ENCODE assay signal across 8 cellular contexts in genomic region chr7:87058739-87059524, GRCh38. TPM values are rescaled to one million over a fixed set of nuclear protein-coding genes. Genes with fewer than 3 reads are reported as not detected.
DNase-seq lines count a peak whose midpoint lies in the region; ATAC-seq and TF ChIP-seq lines count a peak whose summit lies in the region.

No MANE protein-coding gene starts in this region.

- peaks cover 12% of the 10 kb centered on the region for H3K4me1 Mint-ChIP-seq in activated naive CD4-positive, alpha-beta T cell treated with anti-CD3 and anti-CD28 coated beads for 36 hours (ENCODE audit: low read depth)
- H3K4me1 Mint-ChIP-seq in activated naive CD4-positive, alpha-beta T cell treated with anti-CD3 and anti-CD28 coated beads, Interleukin-2, amount 10 ng/mL, durations not matched to agents 7 days and 5 days = peaks cover 17% of the 10 kb centered on the region

- peak overlapping the region; percentile 75 for H3K4me3 ChIP-seq in left ventricle myocardium inferior

- no peak for TF ChIP-seq CTCF in left ventricle myocardium inferior (IDR thresholded peaks at IDR 0.05; ENCODE audit: borderline replicate concordance)

- no peaks in the 10 kb centered on the region for H3K36me3 Mint-ChIP-seq in activated naive CD4-positive, alpha-beta T cell treated with anti-CD3 and anti-CD28 coated beads for 36 hours (ENCODE audit: low read depth)
- H3K36me3 Mint-ChIP-seq in activated naive CD4-positive, alpha-beta T cell treated with anti-CD3 and anti-CD28 coated beads, Interleukin-2, amount 10 ng/mL, durations not matched to agents 7 days and 5 days = no peaks in the 10 kb centered on the region

- H3K27ac ChIP-seq in left ventricle myocardium inferior (replicated peaks) = peak overlapping the region; percentile 59

- no peaks in the 10 kb centered on the region for H3K27me3 ChIP-seq in left ventricle myocardium inferior (ENCODE audit: low read depth)

- H3K27ac Mint-ChIP-seq in activated naive CD4-positive, alpha-beta T cell treated with anti-CD3 and anti-CD28 coated beads for 36 hours = no peak overlapping the region
- H3K27ac Mint-ChIP-seq in activated naive CD4-positive, alpha-beta T cell treated with anti-CD3 and anti-CD28 coated beads, Interleukin-2, amount 10 ng/mL, durations not matched to agents 7 days and 5 days = no peak overlapping the region

- DNase-seq in activated naive CD4-positive, alpha-beta T cell treated with anti-CD3 and anti-CD28 coated beads for 36 hours = peak; percentile 20
- no peak for DNase-seq in activated naive CD4-positive, alpha-beta T cell treated with Interleukin-2 at 50 U/mL for 16 hours
- peak; percentile 57 for DNase-seq in NCI-H2227 (lab: John Stamatoyannopoulos, UW; ENCODE audit: unreplicated experiment)
- DNase-seq in activated naive CD4-positive, alpha-beta T cell treated with anti-CD3 and anti-CD28 coated beads, Interleukin-2, amount 10 ng/mL, durations not matched to agents 7 days and 5 days = peak; percentile 43
- DNase-seq in left ventricle myocardium inferior = no peak
- peak; percentile 45 for DNase-seq in pons (ENCODE audit: low spot score)
- DNase-seq in KG1 (lab: John Stamatoyannopoulos, UW) = no peak

- H3K9me3 Mint-ChIP-seq in activated naive CD4-positive, alpha-beta T cell treated with anti-CD3 and anti-CD28 coated beads for 36 hours = no peaks in the 10 kb centered on the region
- H3K9me3 Mint-ChIP-seq in activated naive CD4-positive, alpha-beta T cell treated with anti-CD3 and anti-CD28 coated beads, Interleukin-2, amount 10 ng/mL, durations not matched to agents 7 days and 5 days = no peaks in the 10 kb centered on the region

- intact Hi-C loops in activated naive CD4-positive, alpha-beta T cell treated with anti-CD3 and anti-CD28 coated beads for 36 hours (cut with micrococcal nuclease) = loop anchor here (1.0 to 10.0 kb wide), 9 partner anchors 89 to 816 kb away; partner anchors contain the start of genes CROT, DBF4, DMTF1 and SLC25A40
- intact Hi-C loops in left ventricle myocardium inferior (cut with micrococcal nuclease) = no loop called here

- peaks cover 5% of the 10 kb centered on the region for H3K27me3 Mint-ChIP-seq in activated naive CD4-positive, alpha-beta T cell treated with anti-CD3 and anti-CD28 coated beads for 36 hours (ENCODE audit: low read depth)
- peaks cover 12% of the 10 kb centered on the region for H3K27me3 Mint-ChIP-seq in activated naive CD4-positive, alpha-beta T cell treated with anti-CD3 and anti-CD28 coated beads, Interleukin-2, amount 10 ng/mL, durations not matched to agents 7 days and 5 days

- H3K36me3 ChIP-seq in left ventricle myocardium inferior = no peaks in the 10 kb centered on the region

- H3K9me3 ChIP-seq in left ventricle myocardium inferior (replicated peaks) = no peaks in the 10 kb centered on the region

- CTCF ChIA-PET in activated naive CD4-positive, alpha-beta T cell treated with anti-CD3 and anti-CD28 coated beads for 36 hours (lab: Charles Lee) = interaction anchor here (0.8 to 1.9 kb wide), 6 partner anchors 13 to 95 kb away, joined by 3 to 6 read pairs (median 3); no protein-coding TSS in a partner anchor
- CTCF ChIA-PET in activated naive CD4-positive, alpha-beta T cell treated with anti-CD3 and anti-CD28 coated beads, Interleukin-2, amount 10 ng/mL, durations not matched to agents 7 days and 5 days (lab: Charles Lee) = interaction anchor here (0.6 to 1.8 kb wide), 5 partner anchors 55 to 177 kb away, joined by 3 to 5 read pairs (median 4); no protein-coding TSS in a partner anchor

- H3K4me1 ChIP-seq in left ventricle myocardium inferior = peaks cover 37% of the 10 kb centered on the region

- H3K4me3 Mint-ChIP-seq in activated naive CD4-positive, alpha-beta T cell treated with anti-CD3 and anti-CD28 coated beads for 36 hours = peak overlapping the region; percentile 71
- H3K4me3 Mint-ChIP-seq in activated naive CD4-positive, alpha-beta T cell treated with anti-CD3 and anti-CD28 coated beads, Interleukin-2, amount 10 ng/mL, durations not matched to agents 7 days and 5 days = peak overlapping the region; percentile 65

- ATAC-seq in HG02759 (IDR thresholded peaks at IDR 0.05; ENCODE audit: unreplicated experiment) = peak; percentile 49

RNA-seq across cellular contexts. Expression of gene ELAPOR2, which starts 0.5 kb away (rescaled TPM):
- 1 to 10 TPM; 3.2 to 3.9 TPM for total RNA-seq in activated naive CD4-positive, alpha-beta T cell treated with anti-CD3 and anti-CD28 coated beads for 36 hours
- 3.9 TPM for total RNA-seq in left ventricle myocardium inferior

Comparison
In these comparisons a context has a peak if more than half of its experiments do, and no peak if none do; other contexts are left out.
1. DNase-seq: peak in activated naive CD4-positive, alpha-beta T cell treated with anti-CD3 and anti-CD28 coated beads for 36 hours (single experiment), NCI-H2227 (single experiment), activated naive CD4-positive, alpha-beta T cell treated with anti-CD3 and anti-CD28 coated beads, Interleukin-2, amount 10 ng/mL, durations not matched to agents 7 days and 5 days (single experiment) and pons (single experiment); none in activated naive CD4-positive, alpha-beta T cell treated with Interleukin-2 at 50 U/mL for 16 hours (single experiment), left ventricle myocardium inferior (single experiment) and KG1 (single experiment).